9 cellular contexts compared by ENCODE assay signal in the genomic region with DNA sequence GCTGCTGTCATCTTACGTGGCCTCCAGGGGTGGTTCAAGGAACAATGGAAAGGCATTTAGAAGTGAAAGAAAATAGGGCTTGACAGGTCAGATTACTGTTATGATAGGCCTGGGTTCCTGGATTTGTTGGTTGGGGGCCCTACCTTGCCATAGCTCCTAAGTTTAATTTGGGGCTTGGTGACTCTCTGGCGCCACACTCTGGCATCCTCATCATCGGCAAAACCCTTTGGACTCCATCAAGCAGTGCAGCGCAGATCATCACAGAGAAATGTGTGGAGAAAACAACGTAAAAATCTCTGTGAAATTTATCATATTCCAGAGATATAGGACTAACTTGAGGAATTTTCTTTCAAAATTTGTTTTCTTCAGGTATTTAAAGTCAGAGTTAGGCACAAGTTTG. TPM values are rescaled to one million over a fixed set of nuclear protein-coding genes. Genes with fewer than 3 reads are reported as not detected.
DNase-seq lines count a peak whose midpoint lies in the region; ATAC-seq, FAIRE-seq and TF ChIP-seq lines count a peak whose summit lies in the region.
"Had no signal": no experiment of that assay in that cellular context is flagged by ENCODE, and none has a peak within 500 bp of the region (broad histone marks: within the 10 kb centered on the region; RNA-seq: fewer than 3 reads in every experiment).

No MANE protein-coding gene starts in this region.

- no peaks in the 10 kb centered on the region for H3K79me2 ChIP-seq in neural progenitor cell (ENCODE audit: low read depth)

- H3K27me3 Mint-ChIP-seq in activated CD8-positive, alpha-beta T cell treated with anti-CD3 and anti-CD28 coated beads for 36 hours: no peaks in the 10 kb centered on the region
- H3K27me3 Mint-ChIP-seq in neural progenitor cell (ENCODE audit: insufficient read depth, low read depth) (peaks cover 2% of the 10 kb centered on the region), type B pancreatic cell (no peaks in the 10 kb centered on the region)

- peak; percentile 81 for TF ChIP-seq CTCF in activated CD8-positive, alpha-beta T cell treated with anti-CD3 and anti-CD28 coated beads for 36 hours (IDR thresholded peaks at IDR 0.05)
- TF ChIP-seq CTCF in neural progenitor cell (IDR thresholded peaks at IDR 0.05): peak; percentile 83
- TF ChIP-seq CTCF in type B pancreatic cell (conservative IDR thresholded peaks at IDR 0.05): peak; percentile 69

- peak; percentile 71 for ATAC-seq in activated CD8-positive, alpha-beta T cell treated with anti-CD3 and anti-CD28 coated beads for 36 hours

- intact Hi-C loops in activated CD8-positive, alpha-beta T cell treated with anti-CD3 and anti-CD28 coated beads for 36 hours (cut with micrococcal nuclease): loop anchor here (2.0 to 10.0 kb wide), 2 partner anchors 334 to 552 kb away; no protein-coding TSS in a partner anchor

- no peak overlapping the region for H3K4me3 Mint-ChIP-seq in activated CD8-positive, alpha-beta T cell treated with anti-CD3 and anti-CD28 coated beads for 36 hours
- H3K4me3 Mint-ChIP-seq in neural progenitor cell: no peak overlapping the region
- H3K4me3 Mint-ChIP-seq in type B pancreatic cell: no peak overlapping the region

- POLR2A ChIA-PET in activated CD8-positive, alpha-beta T cell treated with anti-CD3 and anti-CD28 coated beads for 36 hours (lab: Charles Lee): interaction anchor here (1.4 to 1.6 kb wide), 2 partner anchors 17 to 216 kb away, joined by 3 read pairs; no protein-coding TSS in a partner anchor

- H3K4me1 ChIP-seq in neural progenitor cell: no peaks in the 10 kb centered on the region

- no peaks in the 10 kb centered on the region for H3F3A ChIP-seq in neural progenitor cell (ENCODE audit: low read depth)

- no peak overlapping the region for H3K4me2 ChIP-seq in neural progenitor cell

- no peaks in the 10 kb centered on the region for H3K36me3 ChIP-seq in neural progenitor cell

- H3K9me3 ChIP-seq in neural progenitor cell (ENCODE audit: low read depth): no peaks in the 10 kb centered on the region

- no peaks in the 10 kb centered on the region for H4K20me1 ChIP-seq in neural progenitor cell (ENCODE audit: low read depth)

- no peak overlapping the region for H2AFZ ChIP-seq in neural progenitor cell (replicated peaks)

- no peak overlapping the region for H3K9ac ChIP-seq in neural progenitor cell

- H3K27ac Mint-ChIP-seq in activated CD8-positive, alpha-beta T cell treated with anti-CD3 and anti-CD28 coated beads for 36 hours: peak overlapping the region; percentile 16
- H3K27ac Mint-ChIP-seq in neural progenitor cell: no peak overlapping the region
- H3K27ac Mint-ChIP-seq in type B pancreatic cell: no peak overlapping the region

- H3K36me3 Mint-ChIP-seq in activated CD8-positive, alpha-beta T cell treated with anti-CD3 and anti-CD28 coated beads for 36 hours (ENCODE audit: low read depth): no peaks in the 10 kb centered on the region
- H3K36me3 Mint-ChIP-seq in neural progenitor cell: no peaks in the 10 kb centered on the region
- H3K36me3 Mint-ChIP-seq in type B pancreatic cell: no peaks in the 10 kb centered on the region

- CTCF ChIA-PET in activated CD8-positive, alpha-beta T cell treated with anti-CD3 and anti-CD28 coated beads for 36 hours (lab: Charles Lee): interaction anchor here (0.6 to 2.4 kb wide), 41 partner anchors 13 to 555 kb away, joined by 3 to 39 read pairs (median 4); no protein-coding TSS in a partner anchor

- H3K9me3 Mint-ChIP-seq in activated CD8-positive, alpha-beta T cell treated with anti-CD3 and anti-CD28 coated beads for 36 hours: peaks cover 4% of the 10 kb centered on the region
- H3K9me3 Mint-ChIP-seq in neural progenitor cell (peaks cover 2% of the 10 kb centered on the region), type B pancreatic cell (no peaks in the 10 kb centered on the region)

- H3K27me3 ChIP-seq in neural progenitor cell: no peaks in the 10 kb centered on the region

- peaks cover 8% of the 10 kb centered on the region for H3K4me1 Mint-ChIP-seq in activated CD8-positive, alpha-beta T cell treated with anti-CD3 and anti-CD28 coated beads for 36 hours (ENCODE audit: low read depth)
- H3K4me1 Mint-ChIP-seq in neural progenitor cell (no peaks in the 10 kb centered on the region), type B pancreatic cell (ENCODE audit: unreplicated experiment) (no peaks in the 10 kb centered on the region)

- FAIRE-seq in HTR-8/SVneo (lab: Jason Lieb, UNC): no peak

- no peak overlapping the region for H3K27ac ChIP-seq in neural progenitor cell
- H3K27ac ChIP-seq: skin epidermis had no signal

- DNase-seq in D341Med (ENCODE audit: low spot score) (peak; percentile 38), HTR-8/SVneo (ENCODE audit: insufficient read length, low spot score) (peak; percentile 10), erythroblast (lab: John Stamatoyannopoulos, UW) (peak; percentile 11 to 27), neural progenitor cell (ENCODE audit: low spot score) (peak; percentile 63), type B pancreatic cell (ENCODE audit: extremely low spot score, unreplicated experiment) (no peak), NCI-H1436 treated with DMSO at 0.1 percent for 48 hours (lab: John Stamatoyannopoulos, UW) (no peak), NCI-H2227 treated with DMSO at 0.1 percent for 48 hours (lab: John Stamatoyannopoulos, UW) (no peak)
- peak; percentile 72 for DNase-seq in activated CD8-positive, alpha-beta T cell treated with anti-CD3 and anti-CD28 coated beads for 36 hours

- no peak overlapping the region for H3K4me3 ChIP-seq in neural progenitor cell
- H3K4me3 ChIP-seq: skin epidermis had no signal

- no peak for TF ChIP-seq POLR2A in erythroblast (IDR thresholded peaks at IDR 0.05; ENCODE audit: low read length)

RNA-seq across cellular contexts. Expression of a gene that starts 33.6 kb away (rescaled TPM):
- 10 to 100 TPM; 16.1 to 20.0 TPM for total RNA-seq in activated CD8-positive, alpha-beta T cell treated with anti-CD3 and anti-CD28 coated beads for 36 hours
- total RNA-seq in neural progenitor cell (ENCODE audit: low replicate concordance): 25.2 and 37.1 TPM in 2 replicates
- total RNA-seq in type B pancreatic cell (ENCODE audit: low replicate concordance): 34.3 and 37.8 TPM in 2 replicates

Comparison
In these comparisons a context has a peak if more than half of its experiments do, and no peak if none do; other contexts are left out.
1. DNase-seq: peak in D341Med (single experiment), HTR-8/SVneo (single experiment), activated CD8-positive, alpha-beta T cell treated with anti-CD3 and anti-CD28 coated beads for 36 hours (single experiment), erythroblast (2 of 2) and neural progenitor cell (single experiment); none in type B pancreatic cell (single experiment), NCI-H1436 treated with DMSO at 0.1 percent for 48 hours (single experiment) and NCI-H2227 treated with DMSO at 0.1 percent for 48 hours (single experiment).
2. Peak in every context shown above with its lines, with median percentiles within 50 percentile points of each other: CTCF ChIP-seq.